Comparison of ENCODE assay signal across 8 cellular contexts in genomic region chr20:53872561-53873248, GRCh38.
A peak's percentile ranks its signal among the peaks of the same experiment; 100 is the strongest.
DNase-seq lines count a peak whose midpoint lies in the region; ATAC-seq lines count a peak whose summit lies in the region.

No MANE protein-coding gene starts in this region.

- peak overlapping the region; percentile 97 for H3K27ac Mint-ChIP-seq in activated CD4-positive, alpha-beta memory T cell treated with anti-CD3 and anti-CD28 coated beads, Interleukin-2, amount 10 ng/mL, durations not matched to agents 7 days and 5 days

- CTCF ChIA-PET in activated CD4-positive, alpha-beta memory T cell treated with anti-CD3 and anti-CD28 coated beads, Interleukin-2, amount 10 ng/mL, durations not matched to agents 7 days and 5 days (lab: Charles Lee): interaction anchor here (0.5 to 2.9 kb wide), 25 partner anchors 10 to 294 kb away, joined by 3 to 29 read pairs (median 3); no protein-coding TSS in a partner anchor

- H3K4me3 Mint-ChIP-seq in activated CD4-positive, alpha-beta memory T cell treated with anti-CD3 and anti-CD28 coated beads, Interleukin-2, amount 10 ng/mL, durations not matched to agents 7 days and 5 days: peak overlapping the region; percentile 72

- peaks cover 50% of the 10 kb centered on the region for H3K4me1 Mint-ChIP-seq in activated CD4-positive, alpha-beta memory T cell treated with anti-CD3 and anti-CD28 coated beads, Interleukin-2, amount 10 ng/mL, durations not matched to agents 7 days and 5 days

- H3K27me3 Mint-ChIP-seq in activated CD4-positive, alpha-beta memory T cell treated with anti-CD3 and anti-CD28 coated beads, Interleukin-2, amount 10 ng/mL, durations not matched to agents 7 days and 5 days: peaks cover 3% of the 10 kb centered on the region

- peak; percentile 65 for DNase-seq in activated CD4-positive, alpha-beta memory T cell treated with anti-CD3 and anti-CD28 coated beads, Interleukin-2, amount 10 ng/mL, durations not matched to agents 7 days and 5 days
- DNase-seq in germinal center (ENCODE audit: low spot score) (peak; percentile 44), NCI-H510A treated with DMSO at 0.1 percent for 48 hours (lab: John Stamatoyannopoulos, UW) (no peak), 8988T (no peak), COR-L47 (lab: John Stamatoyannopoulos, UW) (no peak), Right ventricle myocardium inferior (ENCODE audit: missing footprints) (no peak)

- POLR2A ChIA-PET in activated CD4-positive, alpha-beta memory T cell treated with anti-CD3 and anti-CD28 coated beads, Interleukin-2, amount 10 ng/mL, durations not matched to agents 7 days and 5 days (lab: Charles Lee): interaction anchor here (0.6 to 3.8 kb wide), 25 partner anchors 11 to 297 kb away, joined by 3 to 28 read pairs (median 7); partner anchors contain the start of gene ZNF217

- no peaks in the 10 kb centered on the region for H3K9me3 Mint-ChIP-seq in activated CD4-positive, alpha-beta memory T cell treated with anti-CD3 and anti-CD28 coated beads, Interleukin-2, amount 10 ng/mL, durations not matched to agents 7 days and 5 days

- ATAC-seq in GM18502 (IDR thresholded peaks at IDR 0.05; ENCODE audit: poor library complexity, unreplicated experiment) (peak; percentile 42), HG03442 (IDR thresholded peaks at IDR 0.05; ENCODE audit: unreplicated experiment) (peak; percentile 31), Right ventricle myocardium inferior (no peak)

- intact Hi-C loops in Right ventricle myocardium inferior (cut with DNase I): no loop called here

- no peaks in the 10 kb centered on the region for H3K36me3 Mint-ChIP-seq in activated CD4-positive, alpha-beta memory T cell treated with anti-CD3 and anti-CD28 coated beads, Interleukin-2, amount 10 ng/mL, durations not matched to agents 7 days and 5 days (ENCODE audit: low read depth)

Comparison
In these comparisons a context has a peak if more than half of its experiments do, and no peak if none do; other contexts are left out.
1. DNase-seq: peak in activated CD4-positive, alpha-beta memory T cell treated with anti-CD3 and anti-CD28 coated beads, Interleukin-2, amount 10 ng/mL, durations not matched to agents 7 days and 5 days (single experiment) and germinal center (single experiment); none in NCI-H510A treated with DMSO at 0.1 percent for 48 hours (single experiment), 8988T (single experiment), COR-L47 (single experiment) and Right ventricle myocardium inferior (single experiment).